In the genomic region with DNA sequence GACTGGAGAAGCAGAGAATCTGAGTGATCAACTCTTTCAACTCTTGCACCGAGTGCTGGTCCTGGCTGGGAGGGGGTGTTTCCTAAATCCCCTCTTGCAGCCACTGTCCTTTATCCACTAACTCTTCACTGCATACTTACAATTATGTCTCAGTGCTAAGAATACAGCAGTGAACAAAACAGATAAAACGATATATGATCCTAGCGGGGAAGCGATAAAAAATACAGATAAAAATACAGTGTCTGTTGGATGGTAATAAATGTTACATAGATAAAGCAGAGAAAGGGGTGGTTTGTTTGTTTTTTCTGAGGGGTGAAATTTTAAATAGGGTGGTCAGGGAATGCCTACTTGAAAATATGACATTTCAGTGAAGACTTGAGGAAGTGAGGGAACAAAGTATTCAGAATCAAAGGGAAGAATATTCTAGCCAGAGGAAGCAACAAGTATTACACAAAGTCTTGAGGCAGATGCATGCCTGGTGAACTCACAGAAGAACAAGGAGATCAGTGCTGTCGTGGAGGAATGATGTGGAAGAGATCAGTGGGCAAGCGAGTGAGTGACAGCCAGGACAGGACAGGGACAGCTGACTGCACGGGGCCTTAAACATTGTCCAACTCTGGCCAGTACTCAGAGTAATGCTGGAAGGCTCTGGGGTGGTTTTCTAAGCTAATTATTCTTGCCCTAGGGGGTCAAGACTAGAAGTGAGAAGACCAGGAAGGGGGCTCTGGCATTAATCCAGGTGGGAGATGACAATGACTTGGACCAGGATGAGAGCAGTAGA, we compare ENCODE assay signal across 1 cellular context.
TF ChIP-seq lines count a peak whose summit lies in the region.

No MANE protein-coding gene starts in this region.

TF ChIP-seq in IMR-90, 13 proteins besides CTCF, POLR2A, EP300 and RAD21:
- TF ChIP-seq CEBPB (IDR thresholded peaks at IDR 0.05; ENCODE audit: low read depth, low read length) (no peak), CHD1 (IDR thresholded peaks at IDR 0.05; ENCODE audit: low read depth, low read length) (no peak), NFE2L2 (IDR thresholded peaks at IDR 0.05; ENCODE audit: low read depth, low read length) (no peak), FOS (IDR thresholded peaks at IDR 0.05; ENCODE audit: low read depth, low read length) (no peak), RFX5 (IDR thresholded peaks at IDR 0.05; ENCODE audit: low read depth, low read length) (no peak), MAZ (IDR thresholded peaks at IDR 0.05; ENCODE audit: borderline replicate concordance, low read depth, low read length) (no peak), BHLHE40 (IDR thresholded peaks at IDR 0.05; ENCODE audit: low read depth, low read length) (no peak), MXI1 (IDR thresholded peaks at IDR 0.05; ENCODE audit: borderline replicate concordance, low read depth, low read length) (no peak), MAFK (IDR thresholded peaks at IDR 0.05; ENCODE audit: low read depth, low read length) (no peak), SMC3 (IDR thresholded peaks at IDR 0.05; ENCODE audit: low read depth, low read length) (no peak), RCOR1 (IDR thresholded peaks at IDR 0.05; ENCODE audit: insufficient replicate concordance, low read length) (no peak)
- TF ChIP-seq, protein P1, sequence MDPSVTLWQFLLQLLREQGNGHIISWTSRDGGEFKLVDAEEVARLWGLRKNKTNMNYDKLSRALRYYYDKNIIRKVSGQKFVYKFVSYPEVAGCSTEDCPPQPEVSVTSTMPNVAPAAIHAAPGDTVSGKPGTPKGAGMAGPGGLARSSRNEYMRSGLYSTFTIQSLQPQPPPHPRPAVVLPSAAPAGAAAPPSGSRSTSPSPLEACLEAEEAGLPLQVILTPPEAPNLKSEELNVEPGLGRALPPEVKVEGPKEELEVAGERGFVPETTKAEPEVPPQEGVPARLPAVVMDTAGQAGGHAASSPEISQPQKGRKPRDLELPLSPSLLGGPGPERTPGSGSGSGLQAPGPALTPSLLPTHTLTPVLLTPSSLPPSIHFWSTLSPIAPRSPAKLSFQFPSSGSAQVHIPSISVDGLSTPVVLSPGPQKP (IDR thresholded peaks at IDR 0.05; ENCODE audit: borderline replicate concordance, low read depth, low read length), result no peak
- TF ChIP-seq, protein P2, sequence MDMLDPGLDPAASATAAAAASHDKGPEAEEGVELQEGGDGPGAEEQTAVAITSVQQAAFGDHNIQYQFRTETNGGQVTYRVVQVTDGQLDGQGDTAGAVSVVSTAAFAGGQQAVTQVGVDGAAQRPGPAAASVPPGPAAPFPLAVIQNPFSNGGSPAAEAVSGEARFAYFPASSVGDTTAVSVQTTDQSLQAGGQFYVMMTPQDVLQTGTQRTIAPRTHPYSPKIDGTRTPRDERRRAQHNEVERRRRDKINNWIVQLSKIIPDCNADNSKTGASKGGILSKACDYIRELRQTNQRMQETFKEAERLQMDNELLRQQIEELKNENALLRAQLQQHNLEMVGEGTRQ (IDR thresholded peaks at IDR 0.05; ENCODE audit: low read depth, low read length), result no peak
